1 cellular context compared by ENCODE assay signal in the genomic region with DNA sequence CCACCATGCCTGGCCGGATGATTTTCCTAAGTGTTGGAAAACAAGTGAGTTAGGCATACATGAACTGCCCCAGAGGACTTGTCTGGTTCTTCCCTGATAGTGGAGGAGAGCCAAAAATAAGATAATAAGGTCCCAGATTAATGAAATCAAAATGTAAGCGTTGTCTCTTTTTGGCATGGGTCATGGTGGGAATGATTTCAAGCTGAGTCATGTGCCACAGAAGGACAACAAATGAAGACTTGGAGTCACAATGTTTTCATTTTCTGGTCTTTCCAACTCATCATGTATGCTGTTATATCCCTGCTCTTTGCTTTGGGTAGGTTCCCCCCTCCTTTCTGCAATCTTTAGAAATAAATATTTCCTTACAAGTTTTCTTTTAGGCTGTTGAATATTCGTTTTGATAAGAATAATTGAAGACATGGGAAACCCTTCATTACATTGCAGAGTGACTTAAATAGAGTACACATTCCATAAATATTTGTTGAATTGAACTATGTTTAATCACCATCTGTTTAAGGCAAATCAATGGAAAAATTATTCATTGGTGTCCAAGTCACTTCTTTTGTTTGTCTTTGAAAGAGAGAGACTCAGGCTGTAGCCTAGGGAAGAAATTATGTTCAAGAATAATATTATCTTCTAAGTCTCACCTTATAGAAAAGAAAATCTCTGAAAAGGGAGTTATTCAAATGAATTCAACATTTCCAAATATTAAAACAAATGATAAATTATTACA.
TF ChIP-seq lines count a peak whose summit lies in the region.

No MANE protein-coding gene starts in this region.

TF ChIP-seq in HepG2, 621 proteins besides CTCF, POLR2A, EP300 and RAD21 (continued from another document):
- TF ChIP-seq IRX3 (CRISPR knock-in tag; IDR thresholded peaks at IDR 0.05; ENCODE audit: borderline replicate concordance, low read depth), result no peak
- TF ChIP-seq, protein P1, sequence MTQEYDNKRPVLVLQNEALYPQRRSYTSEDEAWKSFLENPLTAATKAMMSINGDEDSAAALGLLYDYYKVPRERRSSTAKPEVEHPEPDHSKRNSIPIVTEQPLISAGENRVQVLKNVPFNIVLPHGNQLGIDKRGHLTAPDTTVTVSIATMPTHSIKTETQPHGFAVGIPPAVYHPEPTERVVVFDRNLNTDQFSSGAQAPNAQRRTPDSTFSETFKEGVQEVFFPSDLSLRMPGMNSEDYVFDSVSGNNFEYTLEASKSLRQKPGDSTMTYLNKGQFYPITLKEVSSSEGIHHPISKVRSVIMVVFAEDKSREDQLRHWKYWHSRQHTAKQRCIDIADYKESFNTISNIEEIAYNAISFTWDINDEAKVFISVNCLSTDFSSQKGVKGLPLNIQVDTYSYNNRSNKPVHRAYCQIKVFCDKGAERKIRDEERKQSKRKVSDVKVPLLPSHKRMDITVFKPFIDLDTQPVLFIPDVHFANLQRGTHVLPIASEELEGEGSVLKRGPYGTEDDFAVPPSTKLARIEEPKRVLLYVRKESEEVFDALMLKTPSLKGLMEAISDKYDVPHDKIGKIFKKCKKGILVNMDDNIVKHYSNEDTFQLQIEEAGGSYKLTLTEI (CRISPR knock-in tag; conservative IDR thresholded peaks at IDR 0.05), result no peak
